Comparison of ENCODE assay signal across 18 cellular contexts in the genomic region with DNA sequence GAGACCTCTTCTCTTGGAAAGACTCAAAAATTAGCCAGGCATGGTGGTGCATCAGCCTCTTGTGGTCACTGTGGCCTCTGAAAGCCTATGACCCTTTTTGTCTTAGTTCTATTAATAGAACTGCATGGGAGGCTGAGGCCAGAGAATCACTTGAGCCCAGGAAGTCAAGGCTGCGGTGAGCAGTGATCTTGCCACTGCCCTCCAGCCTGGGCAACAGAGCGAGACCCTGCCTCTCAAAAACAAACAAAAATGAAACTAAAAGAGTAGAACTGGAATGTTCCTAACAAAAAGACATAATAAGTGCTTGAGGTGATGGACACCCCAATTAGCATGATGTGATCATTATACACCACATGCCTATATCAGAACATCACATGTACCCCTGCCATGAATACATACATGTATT.
DNase-seq lines count a peak whose midpoint lies in the region; ATAC-seq, FAIRE-seq and TF ChIP-seq lines count a peak whose summit lies in the region.
"Had no signal": no experiment of that assay in that cellular context is flagged by ENCODE, and none has a peak within 500 bp of the region (broad histone marks: within the 10 kb centered on the region; RNA-seq: fewer than 3 reads in every experiment).

No MANE protein-coding gene starts in this region.

- TF ChIP-seq CTCF in HepG2 (CRISPR knock-in tag; IDR thresholded peaks at IDR 0.05) (no peak), right lobe of liver (IDR thresholded peaks at IDR 0.05) (no peak), GM12878 (IDR thresholded peaks at IDR 0.05 in 2 of 3, conservative IDR thresholded peaks at IDR 0.05 in 1 of 3; ENCODE audit: control insufficient read depth in 2 of 3, extremely low read depth in 1 of 3, insufficient read depth in 1 of 3, low read depth in 3 of 3, low read length in 3 of 3) (no peak), lower lobe of right lung (IDR thresholded peaks at IDR 0.05) (no peak)

- H4K20me1 ChIP-seq in HepG2 (ENCODE audit: insufficient read depth, low read length): no peaks in the 10 kb centered on the region
- no peaks in the 10 kb centered on the region for H4K20me1 ChIP-seq in GM12878 (ENCODE audit: control insufficient read depth, insufficient read depth)

- no peak overlapping the region for H3K9ac ChIP-seq in HepG2 (ENCODE audit: insufficient read depth, low read depth, low read length)
- no peak overlapping the region for H3K9ac ChIP-seq in GM12878 (ENCODE audit: control insufficient read depth, insufficient read depth, low read length)

- no peak overlapping the region for H3K4me3 ChIP-seq in HepG2 (replicated peaks in 1 of 3; ENCODE audit: insufficient read depth in 1 of 3, low read depth in 2 of 3, low read length in 3 of 3)
- H3K4me3 ChIP-seq in right lobe of liver: no peak overlapping the region
- H3K4me3 ChIP-seq in GM12878: no peak overlapping the region
- no peak overlapping the region for H3K4me3 ChIP-seq in small intestine (ENCODE audit: low read depth in 1 of 2, low read length in 2 of 2)
- no peak overlapping the region for H3K4me3 ChIP-seq in lower lobe of right lung
- H3K4me3 ChIP-seq: GM23338 had no signal

- ATAC-seq in HepG2 (no peak), right lobe of liver (no peak), HG02981 (IDR thresholded peaks at IDR 0.05; ENCODE audit: unreplicated experiment) (peak; percentile 44), GM12878 (peak; percentile 80), lower lobe of right lung (no peak)
- ATAC-seq: activated CD8-positive, alpha-beta T cell treated with anti-CD3 and anti-CD28 coated beads, Interleukin-2, amount 10 ng/mL, durations not matched to agents 7 days and 5 days; GM23338 had no signal

- SMC1A ChIA-PET in GM12878 (lab: Charles Lee; ENCODE audit: uncharacterized antibody, unreplicated experiment): interaction anchor here (1.0 to 4.0 kb wide), 5 partner anchors 10 to 288 kb away, joined by 3 to 20 read pairs (median 4); no protein-coding TSS in a partner anchor

- TF ChIP-seq RAD21 in HepG2 (CRISPR knock-in tag; IDR thresholded peaks at IDR 0.05) (no peak), GM12878 (IDR thresholded peaks at IDR 0.05; ENCODE audit: insufficient read depth, low read depth, low read length) (0 out of 2 replicates have a peak, but pooled peaks have one; percentile 7)

- H3K79me2 ChIP-seq in HepG2 (ENCODE audit: insufficient read depth, low read length): no peaks in the 10 kb centered on the region
- no peaks in the 10 kb centered on the region for H3K79me2 ChIP-seq in GM12878 (ENCODE audit: control insufficient read depth, insufficient read depth, low read length)

- 97% methylated on average over 2 of the region's 2 CpGs for WGBS in HepG2 (ENCODE audit: low lambda C conversion rate)
- WGBS in right lobe of liver (ENCODE audit: insufficient coverage, low coverage, low lambda C conversion rate, missing lambda C conversion rate): 80% methylated on average over 1 of the region's 2 CpGs
- WGBS in GM12878 (ENCODE audit: insufficient coverage, insufficient replicate concordance, low lambda C conversion rate, missing lambda C conversion rate): 29% methylated on average over 2 of the region's 2 CpGs
- WGBS in small intestine, 3 donors: 88 to 98% (median 93%) methylated on average over 2 of the region's 2 CpGs

- RAD21 ChIA-PET in GM12878 (lab: Charles Lee; ENCODE audit: unreplicated experiment): interaction anchor here (0.9 kb wide), 1 partner anchor 10 kb away, joined by 3 read pairs; no protein-coding TSS in a partner anchor

- H3K4me2 ChIP-seq in HepG2 (ENCODE audit: low read depth, low read length) (no peak overlapping the region), GM12878 (ENCODE audit: control insufficient read depth, insufficient read depth) (no peak overlapping the region)
- H3K4me2 ChIP-seq: GM23338 had no signal

- H3K27ac ChIP-seq in HepG2 (ENCODE audit: extremely low read length, insufficient read depth, low read length) (peak overlapping the region; percentile 81), right lobe of liver (peak overlapping the region in 1 of 3 donors; percentile 96), GM12878 (ENCODE audit: control insufficient read depth, insufficient read depth) (no peak overlapping the region), small intestine (ENCODE audit: low read depth in 1 of 2, low read length in 1 of 2) (no peak overlapping the region), lower lobe of right lung (no peak overlapping the region)

- in situ Hi-C loops in HepG2 (cut with HindIII; ENCODE audit: extremely low pct_ligation_motif_present, low pct_unique_long_range_greater_than_20kb): loop anchor here (5.0 to 25.0 kb wide), 2 partner anchors 99 to 261 kb away; a partner anchor contains a TSS
- in situ Hi-C loops in GM12878 (cut with MboI): no loop called here

- TF ChIP-seq POLR2A in HepG2 (IDR thresholded peaks at IDR 0.05; ENCODE audit: insufficient read depth in 1 of 2, low read depth in 2 of 2, low read length in 2 of 2) (no peak), right lobe of liver (IDR thresholded peaks at IDR 0.05) (no peak), GM12878 (IDR thresholded peaks at IDR 0.05; ENCODE audit: low read depth, low read length) (no peak)

- CTCF ChIA-PET in HepG2 (lab: Yijun Ruan, JAX; ENCODE audit: low intra/inter-chr PET ratio, low total read pairs) (no interaction called here), GM12878 (lab: Yijun Ruan, JAX) (interaction anchor here (0.7 to 1.2 kb wide), 4 partner anchors 10 to 18 kb away, joined by 3 to 5 read pairs (median 3); no protein-coding TSS in a partner anchor)

- POLR2A ChIA-PET in HepG2 (lab: Yijun Ruan, JAX) (no interaction called here), GM12878 (lab: Charles Lee) (interaction anchor here (0.9 kb wide), 1 partner anchor 12 kb away, joined by 3 read pairs; no protein-coding TSS in a partner anchor)

- BruUV-seq in HepG2 (replicated peaks; lab: Mats Ljungman, UMichigan) (no TSS peak), GM12878 (replicated peaks; lab: Mats Ljungman, UMichigan) (no TSS peak)

- no peaks in the 10 kb centered on the region for H3K27me3 ChIP-seq in HepG2 (ENCODE audit: control insufficient read depth in 1 of 2, insufficient read depth in 2 of 2, low read length in 2 of 2)
- no peaks in the 10 kb centered on the region for H3K27me3 ChIP-seq in right lobe of liver
- no peaks in the 10 kb centered on the region for H3K27me3 ChIP-seq in GM12878 (replicated peaks in 1 of 2; ENCODE audit: control insufficient read depth in 2 of 2, insufficient read depth in 2 of 2, low read length in 1 of 2)
- no peaks in the 10 kb centered on the region for H3K27me3 ChIP-seq in small intestine (ENCODE audit: control insufficient read depth in 2 of 2, insufficient read depth in 2 of 2, low read length in 2 of 2)
- no peaks in the 10 kb centered on the region for H3K27me3 ChIP-seq in lower lobe of right lung (ENCODE audit: low read depth)

- H3K4me1 ChIP-seq in HepG2 (ENCODE audit: insufficient read depth, low read length) (peaks cover 89% of the 10 kb centered on the region), right lobe of liver (peaks cover 0 to 28% (median 15%) of the 10 kb centered on the region in 4 donors), GM12878 (ENCODE audit: control insufficient read depth, insufficient read depth, low read length) (peaks cover 18% of the 10 kb centered on the region), small intestine (ENCODE audit: control insufficient read depth in 2 of 2, insufficient read depth in 1 of 2, low read depth in 1 of 2, low read length in 1 of 2) (peaks cover 0 to 4% of the 10 kb centered on the region in 2 donors), lower lobe of right lung (peaks cover 32% of the 10 kb centered on the region)

- DNase-seq in HepG2 (ENCODE audit: low spot score) (no peak), right lobe of liver (no peak), GM12878 (ENCODE audit: low read depth, low spot score) (no peak), small intestine (no peak), lower lobe of right lung (no peak)
- DNase-seq in effector CD8-positive, alpha-beta T cell (lab: John Stamatoyannopoulos, UW): no peak
- no peak for DNase-seq in activated T-cell treated with anti-CD3 and anti-CD28 coated beads, Interleukin-2, amount 50 U/mL, for 1 hour
- DNase-seq: activated CD8-positive, alpha-beta T cell treated with anti-CD3 and anti-CD28 coated beads, Interleukin-2, amount 10 ng/mL, durations not matched to agents 7 days and 5 days; activated naive CD4-positive, alpha-beta T cell treated with anti-CD3 and anti-CD28 coated beads, Interleukin-2, amount 50 U/mL, for 16 hours; MM.1S; NCI-H446 treated with DMSO at 0.1 percent for 48 hours; nephron progenitor cell; T-helper 9 cell; trophoblast cell had no signal

- intact Hi-C loops in HepG2 (cut with micrococcal nuclease; ENCODE audit: unreplicated experiment): loop anchor here (2.0 to 10.0 kb wide), 5 partner anchors 51 to 341 kb away; a partner anchor contains a TSS
- intact Hi-C loops in right lobe of liver (cut with DNase I): no loop called here
- intact Hi-C loops in GM12878 (cut with micrococcal nuclease; ENCODE audit: unreplicated experiment): no loop called here
- intact Hi-C loops in lower lobe of right lung (cut with DNase I): no loop called here

- TF ChIP-seq EP300 in HepG2 (IDR thresholded peaks at IDR 0.05; ENCODE audit: low read depth in 2 of 2, low read length in 2 of 2) (no peak), HepG2 (CRISPR knock-in tag; IDR thresholded peaks at IDR 0.05; ENCODE audit: borderline replicate concordance) (no peak), GM12878 (IDR thresholded peaks at IDR 0.05; ENCODE audit: borderline replicate concordance in 1 of 2, control insufficient read depth in 1 of 2, low read depth in 2 of 2, low read length in 2 of 2) (no peak)

- no peaks in the 10 kb centered on the region for H3K9me3 ChIP-seq in HepG2 (ENCODE audit: low read length)
- H3K9me3 ChIP-seq in right lobe of liver: no peaks in the 10 kb centered on the region
- H3K9me3 ChIP-seq in GM12878 (replicated peaks; ENCODE audit: control insufficient read depth, insufficient read depth, low read length): no peaks in the 10 kb centered on the region; the same call in 2 of the 3 replicates
- H3K9me3 ChIP-seq in small intestine (ENCODE audit: control insufficient read depth, low read depth): no peaks in the 10 kb centered on the region
- no peaks in the 10 kb centered on the region for H3K9me3 ChIP-seq in lower lobe of right lung

- H3K36me3 ChIP-seq in HepG2 (replicated peaks in 1 of 2; ENCODE audit: control insufficient read depth in 1 of 2, insufficient read depth in 2 of 2, low read length in 2 of 2) (no peaks in the 10 kb centered on the region), right lobe of liver (no peaks in the 10 kb centered on the region), GM12878 (ENCODE audit: control insufficient read depth in 2 of 2, insufficient read depth in 2 of 2, low read length in 1 of 2) (no peaks in the 10 kb centered on the region), small intestine (ENCODE audit: control insufficient read depth in 2 of 2, insufficient read depth in 2 of 2, low read length in 2 of 2) (no peaks in the 10 kb centered on the region), lower lobe of right lung (no peaks in the 10 kb centered on the region)

- H2AFZ ChIP-seq in HepG2 (ENCODE audit: low read length): no peak overlapping the region
- H2AFZ ChIP-seq in GM12878 (ENCODE audit: control insufficient read depth, low read depth, low read length): no peak overlapping the region
- H2AFZ ChIP-seq: GM23338 had no signal

- FAIRE-seq in HepG2 (lab: Jason Lieb, UNC) (no peak), GM12878 (lab: Jason Lieb, UNC) (no peak), small intestine (lab: Jason Lieb, UNC) (no peak)
- FAIRE-seq: GM12891, keratinocyte had no signal

Comparison
In these comparisons a context has a peak if more than half of its experiments do, and no peak if none do; other contexts are left out.
1. ATAC-seq: peak in HG02981 (single experiment) and GM12878 (single experiment); none in HepG2 (single experiment), right lobe of liver (0 of 4) and lower lobe of right lung (0 of 2).